22 cellular contexts compared by ENCODE assay signal in the genomic region with DNA sequence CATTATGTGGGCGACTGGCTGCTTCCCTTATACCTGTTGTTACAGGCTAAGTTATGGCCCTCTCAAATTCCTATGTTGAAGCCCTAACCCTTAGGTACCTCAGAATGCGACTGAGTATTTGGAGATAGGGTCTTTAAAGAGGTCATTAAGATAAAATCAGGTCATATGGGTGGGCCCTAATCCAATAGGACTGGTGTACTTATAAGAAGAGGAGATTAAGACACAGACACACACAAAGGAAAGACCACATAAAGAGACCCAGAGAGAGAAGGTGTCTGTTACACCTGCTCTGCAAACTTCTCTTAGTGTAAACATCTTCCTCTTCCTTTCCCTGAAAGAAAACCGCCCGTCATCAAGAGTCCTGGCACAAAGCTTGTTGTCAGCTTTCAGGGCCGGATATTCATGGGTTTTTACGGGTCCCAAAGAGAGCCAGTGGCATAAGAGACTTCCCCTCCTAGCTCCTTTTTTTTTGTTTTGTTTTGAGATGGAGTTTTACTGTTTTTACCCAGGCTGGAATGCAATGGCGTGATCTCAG.
"Had no signal": no experiment of that assay in that cellular context is flagged by ENCODE, and none has a peak within 500 bp of the region (broad histone marks: within the 10 kb centered on the region; RNA-seq: fewer than 3 reads in every experiment).

No MANE protein-coding gene starts in this region.

- H3K4me3 ChIP-seq: coronary artery, gastroesophageal sphincter, left ventricle myocardium inferior, ovary had no signal

- DNase-seq: activated CD4-positive, alpha-beta memory T cell treated with anti-CD3 and anti-CD28 coated beads for 36 hours; activated CD4-positive, alpha-beta T cell treated with anti-CD3 and anti-CD28 coated beads for 48 hours; activated CD4-positive, CD25-positive, alpha-beta regulatory T cell; activated CD8-positive, alpha-beta memory T cell treated with anti-CD3 and anti-CD28 coated beads, Interleukin-2, amount 10 ng/mL, durations not matched to agents 7 days and 5 days; activated effector memory CD4-positive, alpha-beta T cell treated with anti-CD3 and anti-CD28 coated beads, Interleukin-2, amount 50 U/mL, for 16 hours; activated T-cell treated with anti-CD3 and anti-CD28 coated beads for 4 hours; cerebellar nuclear complex; head of caudate nucleus; hypothalamus; left ventricle myocardium inferior; ovary; right cardiac atrium; stimulated activated CD4-positive, alpha-beta T cell treated with anti-CD3 and anti-CD28 coated beads, Interleukin-12 subunit alpha, Interleukin-12 subunit beta, amount 100 ng/mL, for 4 hours; SW 1271; T-helper 17 cell; trophoblast cell had no signal

- H3K27ac ChIP-seq: coronary artery, epithelial cell of prostate, gastroesophageal sphincter, left ventricle myocardium inferior, neutrophil, ovary had no signal

- H3K36me3 Mint-ChIP-seq: natural killer cell treated with Interleukin-12 subunit alpha and Interleukin-12 subunit beta and Interleukin-15 and Interleukin-18, amount 100 ng/mL, for 72 hours had no signal

- H3K4me3 Mint-ChIP-seq: activated CD4-positive, alpha-beta memory T cell treated with anti-CD3 and anti-CD28 coated beads for 36 hours; activated CD8-positive, alpha-beta memory T cell treated with anti-CD3 and anti-CD28 coated beads, Interleukin-2, amount 10 ng/mL, durations not matched to agents 7 days and 5 days; mesothelial cell of epicardium; natural killer cell treated with Interleukin-12 subunit alpha and Interleukin-12 subunit beta and Interleukin-15 and Interleukin-18, amount 100 ng/mL, for 72 hours; T-helper 17 cell had no signal

- ATAC-seq: activated CD8-positive, alpha-beta memory T cell treated with anti-CD3 and anti-CD28 coated beads, Interleukin-2, amount 10 ng/mL, durations not matched to agents 7 days and 5 days; gastroesophageal sphincter; natural killer cell treated with Interleukin-12 subunit alpha and Interleukin-12 subunit beta and Interleukin-15 and Interleukin-18, amount 100 ng/mL, for 72 hours; right cardiac atrium; T-helper 17 cell had no signal

- H3K36me3 ChIP-seq: neutrophil, ovary had no signal

- H3K9me3 Mint-ChIP-seq: activated CD4-positive, alpha-beta memory T cell treated with anti-CD3 and anti-CD28 coated beads for 36 hours; mesothelial cell of epicardium; natural killer cell treated with Interleukin-12 subunit alpha and Interleukin-12 subunit beta and Interleukin-15 and Interleukin-18, amount 100 ng/mL, for 72 hours had no signal

- H3K27me3 ChIP-seq: gastroesophageal sphincter, ovary had no signal

- H3K9me3 ChIP-seq: gastroesophageal sphincter, left ventricle myocardium inferior, neutrophil, ovary had no signal

- H3K27ac Mint-ChIP-seq: activated CD4-positive, alpha-beta memory T cell treated with anti-CD3 and anti-CD28 coated beads for 36 hours; activated CD8-positive, alpha-beta memory T cell treated with anti-CD3 and anti-CD28 coated beads, Interleukin-2, amount 10 ng/mL, durations not matched to agents 7 days and 5 days; mesothelial cell of epicardium; natural killer cell treated with Interleukin-12 subunit alpha and Interleukin-12 subunit beta and Interleukin-15 and Interleukin-18, amount 100 ng/mL, for 72 hours; T-helper 17 cell had no signal

- H3K27me3 Mint-ChIP-seq: activated CD4-positive, alpha-beta memory T cell treated with anti-CD3 and anti-CD28 coated beads for 36 hours; activated CD8-positive, alpha-beta memory T cell treated with anti-CD3 and anti-CD28 coated beads, Interleukin-2, amount 10 ng/mL, durations not matched to agents 7 days and 5 days; natural killer cell treated with Interleukin-12 subunit alpha and Interleukin-12 subunit beta and Interleukin-15 and Interleukin-18, amount 100 ng/mL, for 72 hours; T-helper 17 cell had no signal
